ENCODE assay signal across 11 cellular contexts in the genomic region with DNA sequence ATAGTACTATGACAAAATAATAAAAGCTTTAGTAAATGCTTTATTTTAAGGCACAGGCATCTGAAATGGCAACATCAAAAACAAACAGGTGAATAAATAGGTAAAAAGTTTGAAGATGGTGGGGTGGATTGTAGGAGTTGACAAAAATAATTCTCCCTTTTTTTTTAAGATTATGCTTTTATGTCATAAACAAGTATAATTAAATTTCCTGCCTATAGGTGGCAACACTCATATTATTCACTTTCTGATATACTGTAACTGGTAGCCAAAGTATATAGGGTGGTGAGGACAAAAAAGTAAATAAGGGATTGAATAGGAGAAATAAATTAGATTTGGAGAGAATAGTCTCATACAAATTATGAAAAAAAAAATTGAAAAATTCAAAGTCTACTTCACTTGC.
A peak's percentile ranks its signal among the peaks of the same experiment; 100 is the strongest.
DNase-seq lines count a peak whose midpoint lies in the region; ATAC-seq and TF ChIP-seq lines count a peak whose summit lies in the region.
"Had no signal": no experiment of that assay in that cellular context is flagged by ENCODE, and none has a peak within 500 bp of the region (broad histone marks: within the 10 kb centered on the region; RNA-seq: fewer than 3 reads in every experiment).

No MANE protein-coding gene starts in this region.

- H3K4me3 ChIP-seq in KMS-11 (IDR thresholded peaks at IDR 0.05; ENCODE audit: insufficient read depth, low read depth, low read length), result no peak overlapping the region
- no peak overlapping the region for H3K4me3 ChIP-seq in naive thymus-derived CD4-positive, alpha-beta T cell (ENCODE audit: low read length)
- H3K4me3 ChIP-seq: stomach had no signal

- TF ChIP-seq CTCF in KMS-11 (conservative IDR thresholded peaks at IDR 0.05; ENCODE audit: low read depth, low read length), result peak; percentile 61
- no peak for TF ChIP-seq CTCF in activated B cell treated with CpG ODN at 0.5 μM for 24 hours (IDR thresholded peaks at IDR 0.05)

- no peaks in the 10 kb centered on the region for H3K36me3 ChIP-seq in KMS-11 (ENCODE audit: insufficient read depth)
- no peaks in the 10 kb centered on the region for H3K36me3 ChIP-seq in naive thymus-derived CD4-positive, alpha-beta T cell (ENCODE audit: control insufficient read depth in 2 of 3, insufficient read depth in 3 of 3, low read length in 3 of 3)
- H3K36me3 ChIP-seq: stomach had no signal

- no peaks in the 10 kb centered on the region for H3K9me3 Mint-ChIP-seq in activated B cell treated with CpG ODN at 0.5 μM for 24 hours
- H3K9me3 Mint-ChIP-seq in naive thymus-derived CD4-positive, alpha-beta T cell, result no peaks in the 10 kb centered on the region

- H2AFZ ChIP-seq in KMS-11 (ENCODE audit: low read depth), result no peak overlapping the region

- no peaks in the 10 kb centered on the region for H3K27me3 ChIP-seq in KMS-11 (ENCODE audit: insufficient read depth, low read depth)
- H3K27me3 ChIP-seq in naive thymus-derived CD4-positive, alpha-beta T cell (ENCODE audit: control insufficient read depth in 2 of 2, insufficient read depth in 2 of 2, low read length in 2 of 2), result no peaks in the 10 kb centered on the region
- H3K27me3 ChIP-seq: stomach had no signal

- H3K27ac Mint-ChIP-seq in activated B cell treated with CpG ODN at 0.5 μM for 24 hours, result no peak overlapping the region
- H3K27ac Mint-ChIP-seq in naive thymus-derived CD4-positive, alpha-beta T cell, result peak overlapping the region in 2 of 9 donors; percentile 8 to 18

- H3K79me2 ChIP-seq in KMS-11 (ENCODE audit: insufficient read depth, low read depth), result no peaks in the 10 kb centered on the region

- no peak overlapping the region for H3K4me2 ChIP-seq in KMS-11

- H4K20me1 ChIP-seq in KMS-11 (ENCODE audit: insufficient read depth), result no peaks in the 10 kb centered on the region

- H3K4me1 Mint-ChIP-seq in activated B cell treated with CpG ODN at 0.5 μM for 24 hours, result no peaks in the 10 kb centered on the region
- peaks cover 0 to 24% (median 6%) of the 10 kb centered on the region in 7 donors for H3K4me1 Mint-ChIP-seq in naive thymus-derived CD4-positive, alpha-beta T cell

- ATAC-seq in activated B cell treated with CpG ODN at 0.5 μM for 24 hours (ENCODE audit: low read depth), result peak; percentile 49
- ATAC-seq in naive thymus-derived CD4-positive, alpha-beta T cell, result peak; percentile 55
- ATAC-seq in HG03196 (IDR thresholded peaks at IDR 0.05; ENCODE audit: unreplicated experiment), result no peak
- ATAC-seq: right cardiac atrium had no signal

- CTCF ChIA-PET in activated B cell treated with CpG ODN at 0.5 μM for 24 hours (lab: Charles Lee), result interaction anchor here (0.8 to 2.6 kb wide), 2 partner anchors 324 to 659 kb away, joined by 4 to 12 read pairs; no protein-coding TSS in a partner anchor
- CTCF ChIA-PET in naive thymus-derived CD4-positive, alpha-beta T cell (lab: Charles Lee), result interaction anchor here (1.0 kb wide), 1 partner anchor 343 kb away, joined by 4 read pairs; no protein-coding TSS in a partner anchor

- DNase-seq in NCI-H2107 treated with DMSO at 0.1 percent for 48 hours (lab: John Stamatoyannopoulos, UW; ENCODE audit: unreplicated experiment) (peak; percentile 8), NCI-H2107 (lab: John Stamatoyannopoulos, UW) (no peak), activated B cell treated with CpG ODN at 0.5 μM for 24 hours (no peak), occipital lobe (lab: John Stamatoyannopoulos, UW) (no peak), substantia nigra (lab: John Stamatoyannopoulos, UW) (no peak)
- DNase-seq in naive thymus-derived CD4-positive, alpha-beta T cell, result peak in 4 of 9 donors; percentile 20 to 32 (median 22)
- DNase-seq: activated effector memory CD4-positive, alpha-beta T cell treated with Interleukin-2 at 50 U/mL for 16 hours; right cardiac atrium; stomach had no signal

- H3K27ac ChIP-seq in KMS-11 (no peak overlapping the region), substantia nigra (ENCODE audit: low read depth, low read length, poor library complexity, severe bottlenecking) (no peak overlapping the region)
- no peak overlapping the region for H3K27ac ChIP-seq in naive thymus-derived CD4-positive, alpha-beta T cell (ENCODE audit: low read depth, low read length)
- H3K27ac ChIP-seq: stomach had no signal

- H3K9me3 ChIP-seq in naive thymus-derived CD4-positive, alpha-beta T cell (ENCODE audit: control insufficient read depth in 2 of 3, low read length in 3 of 3), result no peaks in the 10 kb centered on the region
- H3K9me3 ChIP-seq: stomach had no signal

- no peak overlapping the region for H3K4me3 Mint-ChIP-seq in activated B cell treated with CpG ODN at 0.5 μM for 24 hours
- no peak overlapping the region for H3K4me3 Mint-ChIP-seq in naive thymus-derived CD4-positive, alpha-beta T cell

- H3K36me3 Mint-ChIP-seq in activated B cell treated with CpG ODN at 0.5 μM for 24 hours (ENCODE audit: low read depth), result no peaks in the 10 kb centered on the region
- H3K36me3 Mint-ChIP-seq in naive thymus-derived CD4-positive, alpha-beta T cell, result peaks cover 0 to 11% (median 4%) of the 10 kb centered on the region in 5 donors

- H3K4me1 ChIP-seq in KMS-11 (ENCODE audit: low read depth, poor library complexity, severe bottlenecking), result peaks cover 41% of the 10 kb centered on the region
- H3K4me1 ChIP-seq in naive thymus-derived CD4-positive, alpha-beta T cell (ENCODE audit: control insufficient read depth in 2 of 2, insufficient read depth in 2 of 2, low read length in 2 of 2), result no peaks in the 10 kb centered on the region
- H3K4me1 ChIP-seq: stomach had no signal

- POLR2A ChIA-PET in activated B cell treated with CpG ODN at 0.5 μM for 24 hours (lab: Charles Lee), result no interaction called here
- POLR2A ChIA-PET in naive thymus-derived CD4-positive, alpha-beta T cell (lab: Charles Lee), result no interaction called here

- no peak overlapping the region for H3K9ac ChIP-seq in KMS-11

- intact Hi-C loops in activated B cell treated with CpG ODN at 0.5 μM for 24 hours (cut with micrococcal nuclease), result loop anchor here (1.0 to 2.0 kb wide), 2 partner anchors 237 to 324 kb away; partner anchors contain the start of gene SSBP2
- intact Hi-C loops in naive thymus-derived CD4-positive, alpha-beta T cell (cut with micrococcal nuclease), result loop anchor here (1.0 to 10.0 kb wide), 10 partner anchors 21 to 711 kb away; partner anchors contain the start of gene ATG10 (in 1 of the 2)

- H3K27me3 Mint-ChIP-seq in activated B cell treated with CpG ODN at 0.5 μM for 24 hours, result no peaks in the 10 kb centered on the region
- no peaks in the 10 kb centered on the region for H3K27me3 Mint-ChIP-seq in naive thymus-derived CD4-positive, alpha-beta T cell
